In genomic region chr4:188613976-188614375, GRCh38 we compare ENCODE assay signal across 36 cellular contexts.
"Had no signal": no experiment of that assay in that cellular context is flagged by ENCODE, and none has a peak within 500 bp of the region (broad histone marks: within the 10 kb centered on the region; RNA-seq: fewer than 3 reads in every experiment).

No MANE protein-coding gene starts in this region.

- H3K27ac Mint-ChIP-seq: activated B cell treated with CpG ODN at 0.5 μM for 24 hours; activated CD8-positive, alpha-beta T cell treated with anti-CD3 and anti-CD28 coated beads for 36 hours; activated naive CD4-positive, alpha-beta T cell treated with anti-CD3 and anti-CD28 coated beads for 36 hours; activated naive CD4-positive, alpha-beta T cell treated with anti-CD3 and anti-CD28 coated beads, Interleukin-2, amount 50 U/mL, for 24 hours; activated naive CD8-positive, alpha-beta T cell treated with anti-CD3 and anti-CD28 coated beads for 36 hours; activated naive CD8-positive, alpha-beta T cell treated with anti-CD3 and anti-CD28 coated beads, Interleukin-2, amount 50 U/mL, for 24 hours; activated T-helper 17 cell treated with anti-CD3 and anti-CD28 coated beads, Interleukin-2, amount 50 U/mL, for 72 hours; brain; T-helper 17 cell; T-helper 2 cell treated with Interferon-gamma antibody and Interleukin-4, amounts not matched to agents 5 μg/mL and 100 μg/mL, for 36 hours had no signal

- H3K4me1 Mint-ChIP-seq: activated B cell treated with CpG ODN at 0.5 μM for 24 hours; activated naive CD4-positive, alpha-beta T cell treated with anti-CD3 and anti-CD28 coated beads, Interleukin-2, amount 50 U/mL, for 24 hours; activated naive CD8-positive, alpha-beta T cell treated with anti-CD3 and anti-CD28 coated beads for 36 hours; activated naive CD8-positive, alpha-beta T cell treated with anti-CD3 and anti-CD28 coated beads, Interleukin-2, amount 50 U/mL, for 24 hours; activated T-helper 17 cell treated with anti-CD3 and anti-CD28 coated beads, Interleukin-2, amount 50 U/mL, for 72 hours; brain; T-helper 17 cell had no signal

- H3K27ac ChIP-seq: adrenal gland, breast epithelium, cardiac muscle cell, colonic mucosa, epithelial cell of prostate, WERI-Rb-1 had no signal

- H3K9me3 ChIP-seq: adrenal gland, breast epithelium, colonic mucosa had no signal

- ATAC-seq: activated CD4-positive, CD25-positive, alpha-beta regulatory T cell treated with anti-CD3 and anti-CD28 coated beads, Interleukin-2, amount 50 U/mL, for 24 hours; activated CD8-positive, alpha-beta T cell treated with anti-CD3 and anti-CD28 coated beads for 36 hours; activated naive CD8-positive, alpha-beta T cell treated with anti-CD3 and anti-CD28 coated beads, Interleukin-2, amount 50 U/mL, for 24 hours; activated T-cell treated with anti-CD3 and anti-CD28 coated beads, Interleukin-2, amount 50 U/mL, for 4 hours; activated T-helper 17 cell treated with anti-CD3 and anti-CD28 coated beads, Interleukin-2, amount 50 U/mL, for 72 hours; esophagus mucosa; T-helper 17 cell had no signal

- H3K4me3 ChIP-seq: adrenal gland, breast epithelium, cardiac muscle cell, colonic mucosa had no signal

- H3K27me3 Mint-ChIP-seq: activated B cell treated with CpG ODN at 0.5 μM for 24 hours; activated CD8-positive, alpha-beta T cell treated with anti-CD3 and anti-CD28 coated beads for 36 hours; activated naive CD4-positive, alpha-beta T cell treated with anti-CD3 and anti-CD28 coated beads, Interleukin-2, amount 50 U/mL, for 24 hours; activated naive CD8-positive, alpha-beta T cell treated with anti-CD3 and anti-CD28 coated beads for 36 hours; activated naive CD8-positive, alpha-beta T cell treated with anti-CD3 and anti-CD28 coated beads, Interleukin-2, amount 50 U/mL, for 24 hours; activated T-helper 17 cell treated with anti-CD3 and anti-CD28 coated beads, Interleukin-2, amount 50 U/mL, for 72 hours; T-helper 17 cell had no signal

- H3K36me3 Mint-ChIP-seq: activated naive CD4-positive, alpha-beta T cell treated with anti-CD3 and anti-CD28 coated beads, Interleukin-2, amount 50 U/mL, for 24 hours; activated naive CD8-positive, alpha-beta T cell treated with anti-CD3 and anti-CD28 coated beads for 36 hours; brain had no signal

- FAIRE-seq: endometrium, endothelial cell of umbilical vein, frontal cortex had no signal

- H3K4me3 Mint-ChIP-seq: activated B cell treated with CpG ODN at 0.5 μM for 24 hours; activated CD8-positive, alpha-beta T cell treated with anti-CD3 and anti-CD28 coated beads for 36 hours; activated naive CD4-positive, alpha-beta T cell treated with anti-CD3 and anti-CD28 coated beads for 36 hours; activated naive CD4-positive, alpha-beta T cell treated with anti-CD3 and anti-CD28 coated beads, Interleukin-2, amount 50 U/mL, for 24 hours; activated naive CD8-positive, alpha-beta T cell treated with anti-CD3 and anti-CD28 coated beads for 36 hours; activated naive CD8-positive, alpha-beta T cell treated with anti-CD3 and anti-CD28 coated beads, Interleukin-2, amount 50 U/mL, for 24 hours; activated T-cell treated with anti-CD3 and anti-CD28 coated beads, Interleukin-2, amount 50 U/mL, for 4 hours; activated T-helper 17 cell treated with anti-CD3 and anti-CD28 coated beads, Interleukin-2, amount 50 U/mL, for 72 hours; brain; T-helper 17 cell; T-helper 2 cell treated with Interferon-gamma antibody and Interleukin-4, amounts not matched to agents 5 μg/mL and 100 μg/mL, for 36 hours had no signal

- H3K27me3 ChIP-seq: adrenal gland, breast epithelium, cardiac muscle cell, colonic mucosa had no signal

- DNase-seq: activated B cell treated with CpG ODN at 0.5 μM for 24 hours; activated CD4-positive, alpha-beta T cell treated with anti-CD3 and anti-CD28 coated beads for 48 hours; activated CD4-positive, alpha-beta T cell treated with anti-CD3 and anti-CD28 coated beads, Interleukin-2, amount 50 U/mL, for 1 hour; activated CD4-positive, alpha-beta T cell treated with anti-CD3 and anti-CD28 coated beads, Interleukin-2, amount 50 U/mL, for 48 hours; activated CD8-positive, alpha-beta memory T cell treated with anti-CD3 and anti-CD28 coated beads for 24 hours; activated CD8-positive, alpha-beta T cell treated with anti-CD3 and anti-CD28 coated beads for 36 hours; activated effector memory CD4-positive, alpha-beta T cell treated with anti-CD3 and anti-CD28 coated beads, Interleukin-2, amount 50 U/mL, for 16 hours; activated naive CD4-positive, alpha-beta T cell treated with anti-CD3 and anti-CD28 coated beads for 36 hours; activated naive CD8-positive, alpha-beta T cell treated with anti-CD3 and anti-CD28 coated beads for 36 hours; activated naive CD8-positive, alpha-beta T cell treated with anti-CD3 and anti-CD28 coated beads, Interleukin-2, amount 50 U/mL, for 24 hours; activated T-cell treated with anti-CD3 and anti-CD28 coated beads, Interleukin-2, amount 50 U/mL, for 4 hours; adrenal gland; amygdala; aorta; central memory CD4-positive, alpha-beta T cell; cerebellar nuclear complex; colonic mucosa; effector CD8-positive, alpha-beta T cell; foreskin fibroblast; glutamatergic neuron; T-helper 1 cell; T-helper 17 cell; T1000; WERI-Rb-1 had no signal

- H3K4me1 ChIP-seq: adrenal gland, breast epithelium, colonic mucosa had no signal

- H3K36me3 ChIP-seq: adrenal gland, breast epithelium, cardiac muscle cell, colonic mucosa, WERI-Rb-1 had no signal
